Comparison of ENCODE assay signal across 8 cellular contexts in the genomic region with DNA sequence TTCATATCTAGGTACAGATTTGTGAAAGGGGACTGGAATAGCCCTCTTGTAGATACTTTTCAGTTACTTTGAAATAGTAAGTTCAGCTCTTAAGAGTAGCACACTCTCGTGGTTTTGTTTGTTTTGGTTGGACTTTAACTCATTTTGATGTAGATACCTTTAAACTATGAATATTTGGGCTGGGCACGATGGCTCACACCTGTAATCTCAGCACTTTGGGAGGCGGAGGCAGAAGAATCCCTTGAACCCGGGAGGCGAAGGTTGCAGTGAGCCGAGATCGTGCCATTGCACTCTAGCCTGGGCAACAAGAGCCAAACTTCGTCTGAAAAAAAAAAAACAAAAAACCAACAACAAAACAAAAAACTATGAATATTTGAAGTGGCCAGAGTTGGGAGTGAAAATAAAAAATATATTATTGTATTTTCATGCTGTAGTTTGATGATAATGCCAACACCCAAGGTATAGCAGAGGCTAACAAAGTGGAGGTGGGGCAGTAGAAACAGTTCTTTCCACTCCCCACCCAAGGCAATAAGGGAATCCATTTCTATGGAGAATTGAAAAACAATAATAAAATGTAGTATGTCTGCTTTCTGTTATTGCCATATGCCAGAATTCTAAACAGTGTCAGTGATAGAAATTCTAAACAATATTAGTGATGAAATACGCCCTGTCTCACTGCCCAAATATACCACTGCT. TPM values are rescaled to one million over a fixed set of nuclear protein-coding genes. Genes with fewer than 3 reads are reported as not detected.
DNase-seq lines count a peak whose midpoint lies in the region; ATAC-seq and TF ChIP-seq lines count a peak whose summit lies in the region.

No MANE protein-coding gene starts in this region.

- no peak overlapping the region for H3K27ac Mint-ChIP-seq in stimulated activated naive CD8-positive, alpha-beta T cell treated with anti-CD3 and anti-CD28 coated beads, Interleukin-15, Interleukin-2, amounts not matched to agents 100 ng/mL and 50 ng/mL, for 24 hours

- ATAC-seq in stimulated activated naive CD8-positive, alpha-beta T cell treated with anti-CD3 and anti-CD28 coated beads, Interleukin-15, Interleukin-2, amounts not matched to agents 100 U/mL and 50 U/mL, for 24 hours, result no peak
- no peak for ATAC-seq in HG03442 (IDR thresholded peaks at IDR 0.05; ENCODE audit: unreplicated experiment)

- H3K9me3 ChIP-seq in breast epithelium (no peaks in the 10 kb centered on the region), muscle layer of colon (ENCODE audit: low read length) (no peaks in the 10 kb centered on the region)

- no peaks in the 10 kb centered on the region for H3K36me3 ChIP-seq in breast epithelium
- no peaks in the 10 kb centered on the region for H3K36me3 ChIP-seq in muscle layer of colon (ENCODE audit: insufficient read depth, low read length)

- intact Hi-C loops in breast epithelium (cut with DNase I; ENCODE audit: low total_unique reads), result no loop called here

- H3K27me3 ChIP-seq in breast epithelium, result no peaks in the 10 kb centered on the region
- no peaks in the 10 kb centered on the region for H3K27me3 ChIP-seq in muscle layer of colon (ENCODE audit: control insufficient read depth in 1 of 2, insufficient read depth in 2 of 2, low read length in 2 of 2)

- H3K4me1 ChIP-seq in breast epithelium (no peaks in the 10 kb centered on the region), muscle layer of colon (ENCODE audit: insufficient read depth, low read length) (peaks cover 16% of the 10 kb centered on the region)

- H3K27me3 Mint-ChIP-seq in stimulated activated naive CD8-positive, alpha-beta T cell treated with anti-CD3 and anti-CD28 coated beads, Interleukin-15, Interleukin-2, amounts not matched to agents 100 ng/mL and 50 ng/mL, for 24 hours, result no peaks in the 10 kb centered on the region

- H3K4me3 ChIP-seq in breast epithelium (peak overlapping the region; percentile 83 to 95 (median 85)), muscle layer of colon (ENCODE audit: low read depth in 1 of 2, low read length in 2 of 2) (peak overlapping the region in 1 of 2 donors; percentile 81)

- H3K9ac ChIP-seq in muscle layer of colon (ENCODE audit: low read length), result peak overlapping the region; percentile 78

- H3K9me3 Mint-ChIP-seq in stimulated activated naive CD8-positive, alpha-beta T cell treated with anti-CD3 and anti-CD28 coated beads, Interleukin-15, Interleukin-2, amounts not matched to agents 100 ng/mL and 50 ng/mL, for 24 hours, result no peaks in the 10 kb centered on the region

- peaks cover 43% of the 10 kb centered on the region for H3K36me3 Mint-ChIP-seq in stimulated activated naive CD8-positive, alpha-beta T cell treated with anti-CD3 and anti-CD28 coated beads, Interleukin-15, Interleukin-2, amounts not matched to agents 100 ng/mL and 50 ng/mL, for 24 hours (ENCODE audit: low read depth)

- TF ChIP-seq CTCF in breast epithelium (IDR thresholded peaks at IDR 0.05), result no peak

- peak overlapping the region in 1 of 2 donors; percentile 98 for H3K27ac ChIP-seq in breast epithelium
- H3K27ac ChIP-seq in muscle layer of colon (ENCODE audit: low read depth, low read length), result no peak overlapping the region

- no peak for TF ChIP-seq POLR2A in breast epithelium (IDR thresholded peaks at IDR 0.05)

- H3K4me1 Mint-ChIP-seq in stimulated activated naive CD8-positive, alpha-beta T cell treated with anti-CD3 and anti-CD28 coated beads, Interleukin-15, Interleukin-2, amounts not matched to agents 100 ng/mL and 50 ng/mL, for 24 hours (ENCODE audit: low read depth), result peaks cover 70% of the 10 kb centered on the region

- no peak for DNase-seq in stimulated activated naive CD8-positive, alpha-beta T cell treated with anti-CD3 and anti-CD28 coated beads, Interleukin-15, Interleukin-2, amounts not matched to agents 100 U/mL and 50 U/mL, for 24 hours
- DNase-seq in breast epithelium (ENCODE audit: low spot score in 2 of 2) (no peak), DMS114 treated with DMSO at 0.1 percent for 48 hours (lab: John Stamatoyannopoulos, UW; ENCODE audit: unreplicated experiment) (no peak), germinal center (ENCODE audit: low spot score) (no peak), nucleus accumbens (lab: John Stamatoyannopoulos, UW) (no peak)

- H3K4me3 Mint-ChIP-seq in stimulated activated naive CD8-positive, alpha-beta T cell treated with anti-CD3 and anti-CD28 coated beads, Interleukin-15, Interleukin-2, amounts not matched to agents 100 ng/mL and 50 ng/mL, for 24 hours, result peak overlapping the region; percentile 99

RNA-seq across cellular contexts. Expression of gene ZNF326, which starts 1.7 kb away (rescaled TPM):
- 10 to 100 TPM; 21.9 to 31.3 (median 23.6) TPM for total RNA-seq in breast epithelium
